Comparison of ENCODE assay signal across 1 cellular context in the genomic region with DNA sequence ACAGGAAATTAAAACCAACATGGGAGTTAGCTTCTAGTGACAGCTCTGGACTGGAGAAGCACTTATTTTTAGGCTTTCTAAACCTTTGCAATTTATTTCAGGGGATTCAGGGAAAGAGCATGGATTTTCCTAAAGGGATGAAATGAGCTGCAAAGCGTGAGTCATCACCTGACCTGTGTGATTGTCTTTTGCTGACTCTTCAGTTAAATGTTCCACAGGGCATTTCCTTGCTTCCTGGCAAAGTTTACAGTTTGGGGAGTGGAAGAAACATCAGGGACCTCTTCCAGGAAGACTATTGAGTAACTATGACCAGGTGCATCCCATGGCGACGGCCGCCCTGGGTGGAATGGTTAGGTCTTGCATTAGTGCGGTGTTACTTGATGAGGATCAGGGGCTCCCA.
TF ChIP-seq lines count a peak whose summit lies in the region.

No MANE protein-coding gene starts in this region.

TF ChIP-seq in K562, 482 proteins besides CTCF, POLR2A, EP300 and RAD21 (continued from another document):
- TF ChIP-seq, protein P1, sequence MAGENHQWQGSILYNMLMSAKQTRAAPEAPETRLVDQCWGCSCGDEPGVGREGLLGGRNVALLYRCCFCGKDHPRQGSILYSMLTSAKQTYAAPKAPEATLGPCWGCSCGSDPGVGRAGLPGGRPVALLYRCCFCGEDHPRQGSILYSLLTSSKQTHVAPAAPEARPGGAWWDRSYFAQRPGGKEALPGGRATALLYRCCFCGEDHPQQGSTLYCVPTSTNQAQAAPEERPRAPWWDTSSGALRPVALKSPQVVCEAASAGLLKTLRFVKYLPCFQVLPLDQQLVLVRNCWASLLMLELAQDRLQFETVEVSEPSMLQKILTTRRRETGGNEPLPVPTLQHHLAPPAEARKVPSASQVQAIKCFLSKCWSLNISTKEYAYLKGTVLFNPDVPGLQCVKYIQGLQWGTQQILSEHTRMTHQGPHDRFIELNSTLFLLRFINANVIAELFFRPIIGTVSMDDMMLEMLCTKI (IDR thresholded peaks at IDR 0.05; ENCODE audit: partially characterized antibody), result no peak
- no peak for TF ChIP-seq ZC3H4 (CRISPR knock-in tag; IDR thresholded peaks at IDR 0.05; ENCODE audit: borderline replicate concordance)
- TF ChIP-seq ZNF143 (CRISPR knock-in tag; IDR thresholded peaks at IDR 0.05), result no peak
